15 cellular contexts compared by ENCODE assay signal in genomic region chr4:144584428-144584827, GRCh38.
DNase-seq lines count a peak whose midpoint lies in the region; ATAC-seq and TF ChIP-seq lines count a peak whose summit lies in the region.
"Had no signal": no experiment of that assay in that cellular context is flagged by ENCODE, and none has a peak within 500 bp of the region (broad histone marks: within the 10 kb centered on the region; RNA-seq: fewer than 3 reads in every experiment).

No MANE protein-coding gene starts in this region.

- H3K27me3 Mint-ChIP-seq in HFFc6 (ENCODE audit: insufficient read depth) = peaks cover 3% of the 10 kb centered on the region; the same call in 1 of the 2 replicates
- no peaks in the 10 kb centered on the region for H3K27me3 Mint-ChIP-seq in chondrocyte (ENCODE audit: low read depth)
- H3K27me3 Mint-ChIP-seq in neural progenitor cell (ENCODE audit: insufficient read depth, low read depth) = peaks cover 2% of the 10 kb centered on the region

- no peak overlapping the region for H3K27ac ChIP-seq in neural progenitor cell
- H3K27ac ChIP-seq: body of pancreas, heart right ventricle had no signal

- DNase-seq in DMS53 (lab: John Stamatoyannopoulos, UW) (peak; percentile 11), HFFc6 (no peak), chondrocyte (ENCODE audit: low spot score) (no peak), neural progenitor cell (ENCODE audit: low spot score) (no peak), NCI-H526 treated with DMSO at 0.1 percent for 48 hours (lab: John Stamatoyannopoulos, UW) (no peak)
- no peak for DNase-seq in stimulated activated CD4-positive, alpha-beta T cell treated with anti-CD3 and anti-CD28 coated beads, Interleukin-15, amount 100 ng/mL, for 24 hours
- DNase-seq: activated naive CD4-positive, alpha-beta T cell; BE2C; body of pancreas; DMS79; heart right ventricle; T-helper 2 cell had no signal

- H3K79me2 ChIP-seq in neural progenitor cell (ENCODE audit: low read depth) = no peaks in the 10 kb centered on the region

- no peak overlapping the region for H3K4me3 ChIP-seq in neural progenitor cell
- H3K4me3 ChIP-seq: body of pancreas, heart right ventricle had no signal

- H2AFZ ChIP-seq in neural progenitor cell (replicated peaks) = peak overlapping the region; percentile 45

- H3K4me2 ChIP-seq in neural progenitor cell = no peak overlapping the region

- H3K27ac Mint-ChIP-seq in HFFc6 = peak overlapping the region; percentile 4; the same call in 1 of the 2 replicates
- peak overlapping the region; percentile 81 for H3K27ac Mint-ChIP-seq in chondrocyte (ENCODE audit: unreplicated experiment)
- no peak overlapping the region for H3K27ac Mint-ChIP-seq in neural progenitor cell

- no peaks in the 10 kb centered on the region for H3K27me3 ChIP-seq in neural progenitor cell
- H3K27me3 ChIP-seq: BE2C, body of pancreas, heart right ventricle had no signal

- H3K9ac ChIP-seq in neural progenitor cell = no peak overlapping the region

- no peaks in the 10 kb centered on the region for H3F3A ChIP-seq in neural progenitor cell (ENCODE audit: low read depth)

- H3K4me3 Mint-ChIP-seq in HFFc6 (no peak overlapping the region; the same call in 1 of the 2 replicates), chondrocyte (ENCODE audit: unreplicated experiment) (no peak overlapping the region), neural progenitor cell (no peak overlapping the region)

- no peaks in the 10 kb centered on the region for H3K9me3 ChIP-seq in neural progenitor cell (ENCODE audit: low read depth)
- H3K9me3 ChIP-seq: BE2C, body of pancreas had no signal

- TF ChIP-seq CTCF in HFFc6 (IDR thresholded peaks at IDR 0.05) (no peak), chondrocyte (IDR thresholded peaks at IDR 0.05) (peak; percentile 62), neural progenitor cell (IDR thresholded peaks at IDR 0.05) (no peak)

- H4K20me1 ChIP-seq in neural progenitor cell (ENCODE audit: low read depth) = no peaks in the 10 kb centered on the region

- peaks cover 11% of the 10 kb centered on the region for H3K9me3 Mint-ChIP-seq in HFFc6
- peaks cover 7% of the 10 kb centered on the region for H3K9me3 Mint-ChIP-seq in chondrocyte (ENCODE audit: low read depth)
- peaks cover 11% of the 10 kb centered on the region for H3K9me3 Mint-ChIP-seq in neural progenitor cell

- H3K36me3 Mint-ChIP-seq in HFFc6 (ENCODE audit: low read depth) (peaks cover 12% of the 10 kb centered on the region), chondrocyte (ENCODE audit: low read depth) (peaks cover 3% of the 10 kb centered on the region), neural progenitor cell (no peaks in the 10 kb centered on the region)

- no peaks in the 10 kb centered on the region for H3K36me3 ChIP-seq in neural progenitor cell
- H3K36me3 ChIP-seq: BE2C, heart right ventricle had no signal

- H3K4me1 Mint-ChIP-seq in HFFc6 (ENCODE audit: low read depth) (peaks cover 66% of the 10 kb centered on the region), chondrocyte (ENCODE audit: low read depth) (peaks cover 63% of the 10 kb centered on the region), neural progenitor cell (peaks cover 2% of the 10 kb centered on the region)

- H3K4me1 ChIP-seq in neural progenitor cell = no peaks in the 10 kb centered on the region
- H3K4me1 ChIP-seq: BE2C, body of pancreas, heart right ventricle had no signal

- ATAC-seq in GM18870 (IDR thresholded peaks at IDR 0.05; ENCODE audit: unreplicated experiment) = no peak
- ATAC-seq: activated CD4-positive, CD25-positive, alpha-beta regulatory T cell treated with anti-CD3 and anti-CD28 coated beads, Interleukin-2, amount 50 U/mL, for 24 hours; body of pancreas; heart right ventricle; Right ventricle myocardium inferior had no signal
